Comparison of ENCODE assay signal across 1 cellular context in genomic region chr12:57846577-57847319, GRCh38.
A peak's percentile ranks its signal among the peaks of the same experiment; 100 is the strongest.
TF ChIP-seq lines count a peak whose summit lies in the region.

Gene CTDSP2 (minus strand): TSS chr12:57846729. CDS start chr12:57846435, 294 bp downstream.

TF ChIP-seq in HEK293, 187 proteins besides CTCF, POLR2A, EP300 and RAD21 (continued from another document and continues in another):
- TF ChIP-seq, protein P1, sequence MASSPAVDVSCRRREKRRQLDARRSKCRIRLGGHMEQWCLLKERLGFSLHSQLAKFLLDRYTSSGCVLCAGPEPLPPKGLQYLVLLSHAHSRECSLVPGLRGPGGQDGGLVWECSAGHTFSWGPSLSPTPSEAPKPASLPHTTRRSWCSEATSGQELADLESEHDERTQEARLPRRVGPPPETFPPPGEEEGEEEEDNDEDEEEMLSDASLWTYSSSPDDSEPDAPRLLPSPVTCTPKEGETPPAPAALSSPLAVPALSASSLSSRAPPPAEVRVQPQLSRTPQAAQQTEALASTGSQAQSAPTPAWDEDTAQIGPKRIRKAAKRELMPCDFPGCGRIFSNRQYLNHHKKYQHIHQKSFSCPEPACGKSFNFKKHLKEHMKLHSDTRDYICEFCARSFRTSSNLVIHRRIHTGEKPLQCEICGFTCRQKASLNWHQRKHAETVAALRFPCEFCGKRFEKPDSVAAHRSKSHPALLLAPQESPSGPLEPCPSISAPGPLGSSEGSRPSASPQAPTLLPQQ (tag by site-specific recombination; IDR thresholded peaks at IDR 0.05): no peak
- peak; percentile 99 for TF ChIP-seq KLF10 (tag by site-specific recombination; IDR thresholded peaks at IDR 0.05)
- no peak for TF ChIP-seq ZNF2 (tag by site-specific recombination; IDR thresholded peaks at IDR 0.05)
- peak; percentile 81; the same call in 1 of the 2 replicates for TF ChIP-seq ZBTB7A (tag by site-specific recombination; IDR thresholded peaks at IDR 0.05; ENCODE audit: low read depth)
- TF ChIP-seq ZNF341 (tag by site-specific recombination; IDR thresholded peaks at IDR 0.05; ENCODE audit: low read depth): peak; percentile 72
- TF ChIP-seq, protein P2, sequence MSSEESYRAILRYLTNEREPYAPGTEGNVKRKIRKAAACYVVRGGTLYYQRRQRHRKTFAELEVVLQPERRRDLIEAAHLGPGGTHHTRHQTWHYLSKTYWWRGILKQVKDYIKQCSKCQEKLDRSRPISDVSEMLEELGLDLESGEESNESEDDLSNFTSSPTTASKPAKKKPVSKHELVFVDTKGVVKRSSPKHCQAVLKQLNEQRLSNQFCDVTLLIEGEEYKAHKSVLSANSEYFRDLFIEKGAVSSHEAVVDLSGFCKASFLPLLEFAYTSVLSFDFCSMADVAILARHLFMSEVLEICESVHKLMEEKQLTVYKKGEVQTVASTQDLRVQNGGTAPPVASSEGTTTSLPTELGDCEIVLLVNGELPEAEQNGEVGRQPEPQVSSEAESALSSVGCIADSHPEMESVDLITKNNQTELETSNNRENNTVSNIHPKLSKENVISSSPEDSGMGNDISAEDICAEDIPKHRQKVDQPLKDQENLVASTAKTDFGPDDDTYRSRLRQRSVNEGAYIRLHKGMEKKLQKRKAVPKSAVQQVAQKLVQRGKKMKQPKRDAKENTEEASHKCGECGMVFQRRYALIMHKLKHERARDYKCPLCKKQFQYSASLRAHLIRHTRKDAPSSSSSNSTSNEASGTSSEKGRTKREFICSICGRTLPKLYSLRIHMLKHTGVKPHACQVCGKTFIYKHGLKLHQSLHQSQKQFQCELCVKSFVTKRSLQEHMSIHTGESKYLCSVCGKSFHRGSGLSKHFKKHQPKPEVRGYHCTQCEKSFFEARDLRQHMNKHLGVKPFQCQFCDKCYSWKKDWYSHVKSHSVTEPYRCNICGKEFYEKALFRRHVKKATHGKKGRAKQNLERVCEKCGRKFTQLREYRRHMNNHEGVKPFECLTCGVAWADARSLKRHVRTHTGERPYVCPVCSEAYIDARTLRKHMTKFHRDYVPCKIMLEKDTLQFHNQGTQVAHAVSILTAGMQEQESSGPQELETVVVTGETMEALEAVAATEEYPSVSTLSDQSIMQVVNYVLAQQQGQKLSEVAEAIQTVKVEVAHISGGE (tag by site-specific recombination; conservative IDR thresholded peaks at IDR 0.05; ENCODE audit: low read depth): no peak
- no peak for TF ChIP-seq ZNF16 (tag by site-specific recombination; IDR thresholded peaks at IDR 0.05; ENCODE audit: low read depth)
- TF ChIP-seq ZNF449 (tag by site-specific recombination; IDR thresholded peaks at IDR 0.05): no peak; the same call in 1 of the 2 replicates
- no peak for TF ChIP-seq GLI2 (tag by site-specific recombination; IDR thresholded peaks at IDR 0.05; ENCODE audit: borderline replicate concordance, low read depth)
- TF ChIP-seq, protein P3, sequence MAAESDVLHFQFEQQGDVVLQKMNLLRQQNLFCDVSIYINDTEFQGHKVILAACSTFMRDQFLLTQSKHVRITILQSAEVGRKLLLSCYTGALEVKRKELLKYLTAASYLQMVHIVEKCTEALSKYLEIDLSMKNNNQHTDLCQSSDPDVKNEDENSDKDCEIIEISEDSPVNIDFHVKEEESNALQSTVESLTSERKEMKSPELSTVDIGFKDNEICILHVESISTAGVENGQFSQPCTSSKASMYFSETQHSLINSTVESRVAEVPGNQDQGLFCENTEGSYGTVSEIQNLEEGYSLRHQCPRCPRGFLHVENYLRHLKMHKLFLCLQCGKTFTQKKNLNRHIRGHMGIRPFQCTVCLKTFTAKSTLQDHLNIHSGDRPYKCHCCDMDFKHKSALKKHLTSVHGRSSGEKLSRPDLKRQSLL (tag by site-specific recombination; IDR thresholded peaks at IDR 0.05): peak; percentile 65
- TF ChIP-seq HOXD13 (CRISPR knock-in tag; IDR thresholded peaks at IDR 0.05; ENCODE audit: borderline replicate concordance): no peak
- TF ChIP-seq ZNF623 (tag by site-specific recombination; IDR thresholded peaks at IDR 0.05): no peak
- no peak for TF ChIP-seq ZSCAN5A (tag by site-specific recombination; IDR thresholded peaks at IDR 0.05)
- 0 out of 2 replicates have a peak, but pooled peaks have one; percentile 20 for TF ChIP-seq ZNF610 (tag by site-specific recombination; IDR thresholded peaks at IDR 0.05; ENCODE audit: borderline replicate concordance)
- TF ChIP-seq, protein P4, sequence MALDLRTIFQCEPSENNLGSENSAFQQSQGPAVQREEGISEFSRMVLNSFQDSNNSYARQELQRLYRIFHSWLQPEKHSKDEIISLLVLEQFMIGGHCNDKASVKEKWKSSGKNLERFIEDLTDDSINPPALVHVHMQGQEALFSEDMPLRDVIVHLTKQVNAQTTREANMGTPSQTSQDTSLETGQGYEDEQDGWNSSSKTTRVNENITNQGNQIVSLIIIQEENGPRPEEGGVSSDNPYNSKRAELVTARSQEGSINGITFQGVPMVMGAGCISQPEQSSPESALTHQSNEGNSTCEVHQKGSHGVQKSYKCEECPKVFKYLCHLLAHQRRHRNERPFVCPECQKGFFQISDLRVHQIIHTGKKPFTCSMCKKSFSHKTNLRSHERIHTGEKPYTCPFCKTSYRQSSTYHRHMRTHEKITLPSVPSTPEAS (tag by site-specific recombination; IDR thresholded peaks at IDR 0.05): no peak
- no peak for TF ChIP-seq ZNF571 (tag by site-specific recombination; IDR thresholded peaks at IDR 0.05)
- no peak for TF ChIP-seq ZSCAN23 (tag by site-specific recombination; IDR thresholded peaks at IDR 0.05)
- TF ChIP-seq, protein P5, sequence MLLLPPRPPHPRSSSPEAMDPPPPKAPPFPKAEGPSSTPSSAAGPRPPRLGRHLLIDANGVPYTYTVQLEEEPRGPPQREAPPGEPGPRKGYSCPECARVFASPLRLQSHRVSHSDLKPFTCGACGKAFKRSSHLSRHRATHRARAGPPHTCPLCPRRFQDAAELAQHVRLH (tag by site-specific recombination; IDR thresholded peaks at IDR 0.05): 0 out of 2 replicates have a peak, but pooled peaks have one; percentile 5
- TF ChIP-seq ZNF768 (tag by site-specific recombination; IDR thresholded peaks at IDR 0.05): no peak
- no peak for TF ChIP-seq ZNF148 (tag by site-specific recombination; IDR thresholded peaks at IDR 0.05; ENCODE audit: borderline replicate concordance)
- TF ChIP-seq ZNF626 (tag by site-specific recombination; IDR thresholded peaks at IDR 0.05): no peak
- TF ChIP-seq ZSCAN30 (tag by site-specific recombination; IDR thresholded peaks at IDR 0.05): peak; percentile 47; the same call in 1 of the 2 replicates
- no peak for TF ChIP-seq ZNF707 (tag by site-specific recombination; IDR thresholded peaks at IDR 0.05)
- no peak for TF ChIP-seq ZNF658 (tag by site-specific recombination; IDR thresholded peaks at IDR 0.05)
- no peak for TF ChIP-seq ZNF223 (tag by site-specific recombination; IDR thresholded peaks at IDR 0.05)
- TF ChIP-seq, protein P6, sequence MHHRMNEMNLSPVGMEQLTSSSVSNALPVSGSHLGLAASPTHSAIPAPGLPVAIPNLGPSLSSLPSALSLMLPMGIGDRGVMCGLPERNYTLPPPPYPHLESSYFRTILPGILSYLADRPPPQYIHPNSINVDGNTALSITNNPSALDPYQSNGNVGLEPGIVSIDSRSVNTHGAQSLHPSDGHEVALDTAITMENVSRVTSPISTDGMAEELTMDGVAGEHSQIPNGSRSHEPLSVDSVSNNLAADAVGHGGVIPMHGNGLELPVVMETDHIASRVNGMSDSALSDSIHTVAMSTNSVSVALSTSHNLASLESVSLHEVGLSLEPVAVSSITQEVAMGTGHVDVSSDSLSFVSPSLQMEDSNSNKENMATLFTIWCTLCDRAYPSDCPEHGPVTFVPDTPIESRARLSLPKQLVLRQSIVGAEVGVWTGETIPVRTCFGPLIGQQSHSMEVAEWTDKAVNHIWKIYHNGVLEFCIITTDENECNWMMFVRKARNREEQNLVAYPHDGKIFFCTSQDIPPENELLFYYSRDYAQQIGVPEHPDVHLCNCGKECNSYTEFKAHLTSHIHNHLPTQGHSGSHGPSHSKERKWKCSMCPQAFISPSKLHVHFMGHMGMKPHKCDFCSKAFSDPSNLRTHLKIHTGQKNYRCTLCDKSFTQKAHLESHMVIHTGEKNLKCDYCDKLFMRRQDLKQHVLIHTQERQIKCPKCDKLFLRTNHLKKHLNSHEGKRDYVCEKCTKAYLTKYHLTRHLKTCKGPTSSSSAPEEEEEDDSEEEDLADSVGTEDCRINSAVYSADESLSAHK (tag by site-specific recombination; IDR thresholded peaks at IDR 0.05): peak; percentile 100
- peak; percentile 93 for TF ChIP-seq ZNF423 (tag by site-specific recombination; IDR thresholded peaks at IDR 0.05)
- no peak for TF ChIP-seq ZNF266 (tag by site-specific recombination; IDR thresholded peaks at IDR 0.05; ENCODE audit: low read depth)
- no peak for TF ChIP-seq TRIM28 (IDR thresholded peaks at IDR 0.05; ENCODE audit: borderline replicate concordance, low read length)
- TF ChIP-seq ZNF19 (tag by site-specific recombination; IDR thresholded peaks at IDR 0.05; ENCODE audit: low read depth): no peak
- TF ChIP-seq SP2 (tag by site-specific recombination; IDR thresholded peaks at IDR 0.05): peak; percentile 73
- no peak for TF ChIP-seq ZNF777 (tag by site-specific recombination; IDR thresholded peaks at IDR 0.05; ENCODE audit: borderline replicate concordance)
- no peak for TF ChIP-seq ZNF37A (tag by site-specific recombination; IDR thresholded peaks at IDR 0.05)
- TF ChIP-seq ZNF335 (tag by site-specific recombination; conservative IDR thresholded peaks at IDR 0.05): no peak
- TF ChIP-seq, protein P7, sequence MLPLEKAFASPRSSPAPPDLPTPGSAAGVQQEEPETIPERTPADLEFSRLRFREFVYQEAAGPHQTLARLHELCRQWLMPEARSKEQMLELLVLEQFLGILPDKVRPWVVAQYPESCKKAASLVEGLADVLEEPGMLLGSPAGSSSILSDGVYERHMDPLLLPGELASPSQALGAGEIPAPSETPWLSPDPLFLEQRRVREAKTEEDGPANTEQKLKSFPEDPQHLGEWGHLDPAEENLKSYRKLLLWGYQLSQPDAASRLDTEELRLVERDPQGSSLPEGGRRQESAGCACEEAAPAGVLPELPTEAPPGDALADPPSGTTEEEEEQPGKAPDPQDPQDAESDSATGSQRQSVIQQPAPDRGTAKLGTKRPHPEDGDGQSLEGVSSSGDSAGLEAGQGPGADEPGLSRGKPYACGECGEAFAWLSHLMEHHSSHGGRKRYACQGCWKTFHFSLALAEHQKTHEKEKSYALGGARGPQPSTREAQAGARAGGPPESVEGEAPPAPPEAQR (tag by site-specific recombination; IDR thresholded peaks at IDR 0.05): no peak
- peak; percentile 69 for TF ChIP-seq KLF8 (tag by site-specific recombination; IDR thresholded peaks at IDR 0.05)
